Comparison of ENCODE assay signal across 9 cellular contexts in the genomic region with DNA sequence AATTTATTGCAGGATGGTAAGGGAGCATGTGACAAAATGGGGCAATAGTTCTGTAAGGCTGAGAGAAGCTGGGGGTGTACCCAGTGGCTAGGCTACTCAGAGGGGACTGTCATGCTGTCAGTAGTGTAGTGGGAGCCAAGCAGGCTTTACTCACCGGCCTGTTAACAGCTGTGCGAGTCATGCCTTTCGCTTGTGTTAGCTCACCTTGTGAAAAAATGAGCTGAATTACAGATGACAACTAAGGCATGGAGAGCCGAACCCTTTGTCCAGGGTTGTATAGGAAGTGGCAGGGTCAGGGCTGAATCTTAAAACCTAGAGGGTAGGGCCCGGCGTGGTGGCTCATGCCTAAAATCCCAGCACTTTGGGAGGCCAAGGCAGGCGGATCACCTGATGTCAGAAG. TPM values are rescaled to one million over a fixed set of nuclear protein-coding genes. Genes with fewer than 3 reads are reported as not detected.
DNase-seq lines count a peak whose midpoint lies in the region; ATAC-seq and TF ChIP-seq lines count a peak whose summit lies in the region.
"Had no signal": no experiment of that assay in that cellular context is flagged by ENCODE, and none has a peak within 500 bp of the region (broad histone marks: within the 10 kb centered on the region; RNA-seq: fewer than 3 reads in every experiment).

No MANE protein-coding gene starts in this region.

- H3K4me1 Mint-ChIP-seq in activated CD4-positive, alpha-beta memory T cell treated with anti-CD3 and anti-CD28 coated beads, Interleukin-2, amount 10 ng/mL, durations not matched to agents 7 days and 5 days = peaks cover 64% of the 10 kb centered on the region

- no peak for DNase-seq in activated CD4-positive, CD25-positive, alpha-beta regulatory T cell treated with anti-CD3 and anti-CD28 coated beads, Interleukin-2, amount 50 U/mL, for 72 hours
- DNase-seq in activated CD4-positive, alpha-beta memory T cell treated with anti-CD3 and anti-CD28 coated beads, Interleukin-2, amount 10 ng/mL, durations not matched to agents 7 days and 5 days = no peak
- DNase-seq in fibroblast of the aortic adventitia (ENCODE audit: low read depth) (peak; percentile 37), AG08395 (ENCODE audit: low spot score) (no peak)
- peak; percentile 73 for DNase-seq in stimulated activated CD8-positive, alpha-beta memory T cell treated with anti-CD3 and anti-CD28 coated beads, Interleukin-4, amount 100 ng/mL, for 48 hours

- H3K4me3 Mint-ChIP-seq in activated CD4-positive, alpha-beta memory T cell treated with anti-CD3 and anti-CD28 coated beads, Interleukin-2, amount 10 ng/mL, durations not matched to agents 7 days and 5 days = no peak overlapping the region

- no peak for TF ChIP-seq CTCF in fibroblast of the aortic adventitia (IDR thresholded peaks at IDR 0.05; ENCODE audit: insufficient read depth, low read length)

- H3K9me3 Mint-ChIP-seq in activated CD4-positive, alpha-beta memory T cell treated with anti-CD3 and anti-CD28 coated beads, Interleukin-2, amount 10 ng/mL, durations not matched to agents 7 days and 5 days = no peaks in the 10 kb centered on the region

- CTCF ChIA-PET in activated CD4-positive, alpha-beta memory T cell treated with anti-CD3 and anti-CD28 coated beads, Interleukin-2, amount 10 ng/mL, durations not matched to agents 7 days and 5 days (lab: Charles Lee) = interaction anchor here (0.8 to 4.6 kb wide), 10 partner anchors 8 to 47 kb away, joined by 3 to 56 read pairs (median 14); no protein-coding TSS in a partner anchor

- H3K36me3 Mint-ChIP-seq in activated CD4-positive, alpha-beta memory T cell treated with anti-CD3 and anti-CD28 coated beads, Interleukin-2, amount 10 ng/mL, durations not matched to agents 7 days and 5 days (ENCODE audit: low read depth) = peaks cover 63% of the 10 kb centered on the region

- peaks cover 3% of the 10 kb centered on the region for H3K27me3 Mint-ChIP-seq in activated CD4-positive, alpha-beta memory T cell treated with anti-CD3 and anti-CD28 coated beads, Interleukin-2, amount 10 ng/mL, durations not matched to agents 7 days and 5 days

- H3K27ac Mint-ChIP-seq in activated CD4-positive, alpha-beta memory T cell treated with anti-CD3 and anti-CD28 coated beads, Interleukin-2, amount 10 ng/mL, durations not matched to agents 7 days and 5 days = peak overlapping the region; percentile 52

- POLR2A ChIA-PET in activated CD4-positive, alpha-beta memory T cell treated with anti-CD3 and anti-CD28 coated beads, Interleukin-2, amount 10 ng/mL, durations not matched to agents 7 days and 5 days (lab: Charles Lee) = interaction anchor here (1.8 to 10.9 kb wide), 3 partner anchors 14 to 38 kb away, joined by 4 to 257 read pairs (median 252); a partner anchor contains a TSS

- peak; percentile 75 for ATAC-seq in activated CD4-positive, CD25-positive, alpha-beta regulatory T cell treated with anti-CD3 and anti-CD28 coated beads, Interleukin-2, amount 50 U/mL, for 24 hours
- ATAC-seq in HG03565 (IDR thresholded peaks at IDR 0.05; ENCODE audit: unreplicated experiment) (no peak), HG03342 (IDR thresholded peaks at IDR 0.05; ENCODE audit: unreplicated experiment) (no peak)
- ATAC-seq: HCT116 had no signal

- H3K4me3 ChIP-seq in fibroblast of the aortic adventitia (ENCODE audit: low read depth, low read length) = no peak overlapping the region

RNA-seq across cellular contexts. Expression of a gene that starts 37.9 kb away (rescaled TPM):
- 10 to 100 TPM; 18.8 to 20.2 TPM for total RNA-seq in activated CD4-positive, alpha-beta memory T cell treated with anti-CD3 and anti-CD28 coated beads, Interleukin-2, amount 10 ng/mL, durations not matched to agents 7 days and 5 days
- 20.2 and 27.8 TPM in 2 replicates for total RNA-seq in fibroblast of the aortic adventitia (ENCODE audit: low replicate concordance)

Comparison
In these comparisons a context has a peak if more than half of its experiments do, and no peak if none do; other contexts are left out.
1. ATAC-seq: peak in activated CD4-positive, CD25-positive, alpha-beta regulatory T cell treated with anti-CD3 and anti-CD28 coated beads, Interleukin-2, amount 50 U/mL, for 24 hours (2 of 2); none in HG03565 (single experiment) and HG03342 (single experiment).
2. DNase-seq: peak in fibroblast of the aortic adventitia (single experiment) and stimulated activated CD8-positive, alpha-beta memory T cell treated with anti-CD3 and anti-CD28 coated beads, Interleukin-4, amount 100 ng/mL, for 48 hours (single experiment); none in activated CD4-positive, CD25-positive, alpha-beta regulatory T cell treated with anti-CD3 and anti-CD28 coated beads, Interleukin-2, amount 50 U/mL, for 72 hours (single experiment), activated CD4-positive, alpha-beta memory T cell treated with anti-CD3 and anti-CD28 coated beads, Interleukin-2, amount 10 ng/mL, durations not matched to agents 7 days and 5 days (single experiment) and AG08395 (single experiment).